1 cellular context compared by ENCODE assay signal in genomic region chr17:50267074-50267841, GRCh38.
TF ChIP-seq lines count a peak whose summit lies in the region.

No MANE protein-coding gene starts in this region.

TF ChIP-seq in IMR-90, 13 proteins besides CTCF, POLR2A, EP300 and RAD21 (continued from another document):
- TF ChIP-seq ELK1 (IDR thresholded peaks at IDR 0.05; ENCODE audit: borderline replicate concordance, low read depth, low read length) (no peak), RCOR1 (IDR thresholded peaks at IDR 0.05; ENCODE audit: insufficient replicate concordance, low read length) (no peak), USF2 (IDR thresholded peaks at IDR 0.05; ENCODE audit: low read depth, low read length) (no peak), RFX5 (IDR thresholded peaks at IDR 0.05; ENCODE audit: low read depth, low read length) (no peak), SMC3 (IDR thresholded peaks at IDR 0.05; ENCODE audit: low read depth, low read length) (no peak), CHD1 (IDR thresholded peaks at IDR 0.05; ENCODE audit: low read depth, low read length) (no peak), CEBPB (IDR thresholded peaks at IDR 0.05; ENCODE audit: low read depth, low read length) (no peak), MAZ (IDR thresholded peaks at IDR 0.05; ENCODE audit: borderline replicate concordance, low read depth, low read length) (no peak), MXI1 (IDR thresholded peaks at IDR 0.05; ENCODE audit: borderline replicate concordance, low read depth, low read length) (no peak), FOS (IDR thresholded peaks at IDR 0.05; ENCODE audit: low read depth, low read length) (no peak)
